Comparison of ENCODE assay signal across 8 cellular contexts in genomic region chr16:30874244-30874820, GRCh38. TPM values are rescaled to one million over a fixed set of nuclear protein-coding genes. Genes with fewer than 3 reads are reported as not detected.
A peak's percentile ranks its signal among the peaks of the same experiment; 100 is the strongest.
DNase-seq lines count a peak whose midpoint lies in the region; ATAC-seq, FAIRE-seq and TF ChIP-seq lines count a peak whose summit lies in the region.

No MANE protein-coding gene starts in this region.

- no peak for FAIRE-seq in small intestine (lab: Jason Lieb, UNC)

- no peak overlapping the region for H3K56ac ChIP-seq in H9 (ENCODE audit: insufficient read length, low read depth, low read length)

- no peaks in the 10 kb centered on the region for H4K20me1 ChIP-seq in H9 (ENCODE audit: control insufficient read depth, insufficient read depth, insufficient read length)

- no peak overlapping the region for H2AFZ ChIP-seq in H9 (ENCODE audit: low read length)

- no peak overlapping the region for H4K5ac ChIP-seq in H9 (ENCODE audit: insufficient read length, low read depth, low read length)

- peak overlapping the region; percentile 88 to 98 for H3K4me3 Mint-ChIP-seq in H9
- peak overlapping the region; percentile 95 for H3K4me3 Mint-ChIP-seq in glutamatergic neuron (ENCODE audit: unreplicated experiment)

- ATAC-seq in GM19467 (IDR thresholded peaks at IDR 0.05; ENCODE audit: unreplicated experiment) (no peak), HG03175 (IDR thresholded peaks at IDR 0.05; ENCODE audit: unreplicated experiment) (no peak)

- H3K4me1 Mint-ChIP-seq in H9 (peaks cover 13 to 18% of the 10 kb centered on the region in 2 experiments), glutamatergic neuron (ENCODE audit: low read depth, unreplicated experiment) (peaks cover 12% of the 10 kb centered on the region)

- no peak overlapping the region for H3K23ac ChIP-seq in H9 (ENCODE audit: insufficient read length, low read depth, low read length)

- H3K4me1 ChIP-seq in H9 (ENCODE audit: insufficient read depth, low read length) (no peaks in the 10 kb centered on the region), small intestine (ENCODE audit: control insufficient read depth in 2 of 2, insufficient read depth in 1 of 2, low read depth in 1 of 2, low read length in 1 of 2) (peaks cover 0 to 7% of the 10 kb centered on the region in 2 donors)

- no peaks in the 10 kb centered on the region; a peak in 1 of 5 replicates for H3K9me3 Mint-ChIP-seq in H9
- H3K9me3 Mint-ChIP-seq in glutamatergic neuron (ENCODE audit: unreplicated experiment) = peaks cover 12% of the 10 kb centered on the region

- no peak overlapping the region for H2BK15ac ChIP-seq in H9 (ENCODE audit: low read depth, low read length)

- H3K23me2 ChIP-seq in H9 (ENCODE audit: insufficient read length, low read depth, low read length, poor library complexity, severe bottlenecking) = peaks cover 15% of the 10 kb centered on the region

- H2BK120ac ChIP-seq in H9 (ENCODE audit: low read depth, low read length, poor library complexity, severe bottlenecking) = no peak overlapping the region

- H3K79me1 ChIP-seq in H9 (ENCODE audit: insufficient read depth, low read depth, low read length, poor library complexity, severe bottlenecking) = no peaks in the 10 kb centered on the region

- H3K36me3 Mint-ChIP-seq in H9 (ENCODE audit: insufficient read depth in 1 of 3, low read depth in 3 of 3) = peaks cover 2 to 11% (median 8%) of the 10 kb centered on the region in 3 experiments; a peak in 6 of 7 replicates
- H3K36me3 Mint-ChIP-seq in glutamatergic neuron (ENCODE audit: unreplicated experiment) = no peaks in the 10 kb centered on the region

- H3K4me3 ChIP-seq in WERI-Rb-1 (ENCODE audit: low read depth, low read length) (peak overlapping the region; percentile 94), small intestine (ENCODE audit: low read depth in 1 of 2, low read length in 2 of 2) (peak overlapping the region; percentile 58 to 82)

- DNase-seq in H9 (no peak), WERI-Rb-1 (peak; percentile 64), glutamatergic neuron (no peak), small intestine (no peak), amygdala (lab: John Stamatoyannopoulos, UW) (no peak), GOT3 (lab: John Stamatoyannopoulos, UW) (no peak)

- H3K18ac ChIP-seq in H9 (ENCODE audit: insufficient read length, low read depth, low read length) = no peak overlapping the region

- H3K27ac ChIP-seq in H9 (ENCODE audit: insufficient read length, low read depth, low read length) = no peak overlapping the region
- peak overlapping the region; percentile 92 for H3K27ac ChIP-seq in WERI-Rb-1
- H3K27ac ChIP-seq in small intestine (ENCODE audit: low read depth in 1 of 2, low read length in 1 of 2) = peak overlapping the region; percentile 94 to 97

- no peak overlapping the region for H4K91ac ChIP-seq in H9 (ENCODE audit: insufficient read length, low read depth, low read length)

- no peak overlapping the region for H3T11ph ChIP-seq in H9 (ENCODE audit: low read length)

- no peak overlapping the region for H4K8ac ChIP-seq in H9 (replicated peaks; ENCODE audit: insufficient read length, low read depth, low read length)

- no peak overlapping the region for H2BK12ac ChIP-seq in H9 (ENCODE audit: insufficient read length, low read depth, low read length)

- H2BK5ac ChIP-seq in H9 (ENCODE audit: insufficient read length, low read length) = no peak overlapping the region

- WGBS in H9 (ENCODE audit: extremely low coverage, insufficient read length, low lambda C conversion rate) = no CpG with 5 or more reads among the region's 23 CpGs
- 20 to 22% (median 22%) methylated on average over 22 to 23 of the region's 23 CpGs for WGBS in small intestine, 3 donors

- TF ChIP-seq CTCF in H9 (conservative IDR thresholded peaks at IDR 0.05) (no peak), WERI-Rb-1 (IDR thresholded peaks at IDR 0.05; ENCODE audit: low read depth, low read length) (no peak), glutamatergic neuron (IDR thresholded peaks at IDR 0.05; ENCODE audit: partially characterized antibody, unreplicated experiment) (no peak)

- H3K9me3 ChIP-seq in H9 (ENCODE audit: control insufficient read depth, low read depth, low read length) = no peaks in the 10 kb centered on the region
- peaks cover 3% of the 10 kb centered on the region for H3K9me3 ChIP-seq in WERI-Rb-1 (ENCODE audit: severe bottlenecking)
- no peaks in the 10 kb centered on the region for H3K9me3 ChIP-seq in small intestine (ENCODE audit: control insufficient read depth, low read depth)

- no peak overlapping the region for H3K9ac ChIP-seq in H9 (ENCODE audit: extremely low read depth, insufficient read length, low read length)

- H3K4me2 ChIP-seq in H9 (ENCODE audit: insufficient read depth, insufficient read length, low read length) = peak overlapping the region; percentile 91

- H3K27me3 ChIP-seq in H9 (ENCODE audit: insufficient read depth, low read length) = peaks cover 4% of the 10 kb centered on the region; the same call in 1 of the 2 replicates
- no peaks in the 10 kb centered on the region for H3K27me3 ChIP-seq in WERI-Rb-1 (ENCODE audit: insufficient read depth, low read depth, severe bottlenecking)
- no peaks in the 10 kb centered on the region for H3K27me3 ChIP-seq in small intestine (ENCODE audit: control insufficient read depth in 2 of 2, insufficient read depth in 2 of 2, low read length in 2 of 2)

- H3K27me3 Mint-ChIP-seq in H9 (ENCODE audit: low read depth) (peaks cover 47% of the 10 kb centered on the region), glutamatergic neuron (ENCODE audit: unreplicated experiment) (peaks cover 4% of the 10 kb centered on the region)

- H3K4ac ChIP-seq in H9 (ENCODE audit: low read depth, low read length) = no peak overlapping the region

- no peak overlapping the region for H2BK20ac ChIP-seq in H9 (ENCODE audit: low read depth, low read length, poor library complexity, severe bottlenecking)

- H3K79me2 ChIP-seq in H9 (ENCODE audit: insufficient read depth, low read length) = no peaks in the 10 kb centered on the region

- H3K14ac ChIP-seq in H9 (ENCODE audit: insufficient read depth, low read length) = no peak overlapping the region; the same call in 1 of the 2 replicates

- no peak overlapping the region for H2AK5ac ChIP-seq in H9 (ENCODE audit: insufficient read length, low read length)

- H3K36me3 ChIP-seq in WERI-Rb-1 = no peaks in the 10 kb centered on the region; the same call in none of the 2 replicates
- no peaks in the 10 kb centered on the region for H3K36me3 ChIP-seq in small intestine (ENCODE audit: control insufficient read depth in 2 of 2, insufficient read depth in 2 of 2, low read length in 2 of 2)

- H3K27ac Mint-ChIP-seq in H9 = no peak overlapping the region
- peak overlapping the region; percentile 91 for H3K27ac Mint-ChIP-seq in glutamatergic neuron (ENCODE audit: unreplicated experiment)

RNA-seq across cellular contexts. Expression of gene BCL7C, which starts 19.5 kb away (rescaled TPM):
- total RNA-seq in H9 (2021) (17.5 and 18.3 TPM in 2 replicates), glutamatergic neuron (ENCODE audit: unreplicated experiment) (24.0 TPM)
- polyA plus RNA-seq in small intestine = 10 to 100 TPM; 27.7 to 33.2 (median 33.2) TPM

RNA-seq across cellular contexts. Expression of gene CTF1, which starts 22.1 kb away (rescaled TPM):
- total RNA-seq in H9 (2021) (0.72 TPM in 2 replicates), glutamatergic neuron (ENCODE audit: unreplicated experiment) (1.7 TPM)
- 1 to 10 TPM in 1 of 3 donors, not detected in 2; 1.1 TPM for polyA plus RNA-seq in small intestine

RNA-seq across cellular contexts. Expression of gene FBXL19, which starts 49.0 kb away (rescaled TPM):
- total RNA-seq in H9 (2021) = 66.8 and 68.0 TPM in 2 replicates
- 76.8 TPM for total RNA-seq in glutamatergic neuron (ENCODE audit: unreplicated experiment)
- 10 to 100 TPM in 1 of 3 donors, 1 to 10 TPM in 2; 8.7 to 26.3 (median 9.7) TPM for polyA plus RNA-seq in small intestine
